In the genomic region with DNA sequence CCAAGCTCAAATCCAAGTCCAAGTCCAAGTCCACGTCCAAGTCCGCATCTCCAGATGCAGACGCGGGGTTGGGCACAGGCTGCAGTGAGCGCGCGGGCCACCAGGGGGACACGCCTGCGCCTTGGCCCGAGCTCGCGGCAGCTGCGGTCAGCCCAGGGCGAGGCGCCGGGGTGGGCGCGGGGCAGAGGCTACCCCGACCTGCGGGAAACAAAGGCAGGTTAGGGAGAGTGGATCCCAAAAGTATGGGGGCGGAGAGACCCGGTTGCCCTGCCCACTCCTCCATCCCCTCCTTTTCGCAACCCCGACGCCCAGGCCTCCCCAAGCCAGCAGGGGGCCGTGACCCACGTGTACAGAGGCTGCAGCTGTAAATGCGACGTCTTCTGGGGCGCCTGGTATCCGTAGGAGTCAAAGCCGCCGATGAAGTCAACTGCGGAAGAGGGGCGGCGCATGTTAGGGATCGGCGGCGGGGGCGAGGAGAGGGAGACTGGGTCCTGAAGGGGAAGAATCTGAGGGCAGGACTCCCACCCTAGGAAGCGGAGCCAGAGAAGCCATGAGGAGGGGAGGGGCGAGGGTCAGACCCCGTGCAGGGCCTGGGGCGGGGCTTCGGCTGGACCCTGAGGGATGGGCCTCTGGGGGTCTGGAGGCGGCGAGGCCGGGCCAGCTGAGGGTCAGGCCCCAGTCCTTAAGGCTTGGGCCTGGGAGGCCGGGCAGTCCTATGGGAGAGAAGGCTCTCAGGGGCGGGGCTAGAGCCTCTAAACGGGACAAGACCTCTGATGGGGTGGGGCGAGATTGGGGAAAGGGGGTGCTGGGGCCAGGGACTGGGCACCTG, we compare ENCODE assay signal across 8 cellular contexts. TPM values are rescaled to one million over a fixed set of nuclear protein-coding genes. Genes with fewer than 3 reads are reported as not detected.
DNase-seq lines count a peak whose midpoint lies in the region; ATAC-seq and TF ChIP-seq lines count a peak whose summit lies in the region.

No MANE protein-coding gene starts in this region.

- intact Hi-C loops in aorta (cut with DNase I): loop anchor here (2.0 to 10.0 kb wide), 2 partner anchors 241 to 363 kb away; no protein-coding TSS in a partner anchor

- H3K36me3 ChIP-seq in aorta (ENCODE audit: control insufficient read depth in 1 of 2, insufficient read depth in 2 of 2, low read length in 1 of 2): no peaks in the 10 kb centered on the region

- H3K4me1 ChIP-seq in aorta (ENCODE audit: control insufficient read depth in 1 of 2, insufficient read depth in 2 of 2, low read length in 2 of 2): no peaks in the 10 kb centered on the region

- no peak overlapping the region for H3K4me3 ChIP-seq in aorta (ENCODE audit: low read length in 2 of 2)

- WGBS in aorta, 2 donors: 4 to 9% methylated on average over 51 to 52 of the region's 52 CpGs

- H3K27me3 ChIP-seq in aorta (ENCODE audit: control insufficient read depth in 1 of 2, insufficient read depth in 2 of 2, low read length in 1 of 2): no peaks in the 10 kb centered on the region

- H3K9me3 ChIP-seq in aorta (ENCODE audit: control insufficient read depth, low read length): no peaks in the 10 kb centered on the region

- no peak overlapping the region for H3K27ac ChIP-seq in aorta (ENCODE audit: low read depth in 1 of 2, low read length in 2 of 2)

- ATAC-seq in omental fat pad (ENCODE audit: low FRiP score): peak; percentile 25
- ATAC-seq in aorta (ENCODE audit: low FRiP score): peak; percentile 73

- TF ChIP-seq CTCF in omental fat pad (IDR thresholded peaks at IDR 0.05): no peak

- DNase-seq in NCI-H1092 treated with DMSO at 0.1 percent for 48 hours (lab: John Stamatoyannopoulos, UW): peak; percentile 13
- DNase-seq in NCI-H1092 (lab: John Stamatoyannopoulos, UW): no peak
- DNase-seq in NCI-H345 (lab: John Stamatoyannopoulos, UW): peak; percentile 54
- DNase-seq in activated T-cell treated with anti-CD3 and anti-CD28 coated beads, Interleukin-2, amount 50 U/mL, for 48 hours: peak; percentile 68 to 77
- DNase-seq in foreskin melanocyte: peak; percentile 28
- no peak for DNase-seq in omental fat pad (ENCODE audit: low spot score)
- DNase-seq in aorta: peak; percentile 63 to 86
- no peak for DNase-seq in NCI-H446 (lab: John Stamatoyannopoulos, UW)

RNA-seq across cellular contexts. Expression of gene NKAIN1, which starts 58.0 kb away (rescaled TPM):
- total RNA-seq in omental fat pad (not detected), aorta (under 1 TPM in 1 of 2 donors, not detected in 1; 0.30 TPM)
- not detected for polyA plus RNA-seq in aorta

Comparison
In these comparisons a context has a peak if more than half of its experiments do, and no peak if none do; other contexts are left out.
1. DNase-seq: peak in NCI-H1092 treated with DMSO at 0.1 percent for 48 hours (single experiment), NCI-H345 (single experiment), activated T-cell treated with anti-CD3 and anti-CD28 coated beads, Interleukin-2, amount 50 U/mL, for 48 hours (2 of 2), foreskin melanocyte (single experiment) and aorta (2 of 2); none in NCI-H1092 (single experiment), omental fat pad (single experiment) and NCI-H446 (0 of 2).